1 cellular context compared by ENCODE assay signal in genomic region chr3:61936344-61936937, GRCh38.
TF ChIP-seq lines count a peak whose summit lies in the region.

No MANE protein-coding gene starts in this region.

TF ChIP-seq in K562, 482 proteins besides CTCF, POLR2A, EP300 and RAD21 (continued from another document):
- TF ChIP-seq CHD7 (IDR thresholded peaks at IDR 0.05; ENCODE audit: low read depth, low read length) (no peak), MEF2A (IDR thresholded peaks at IDR 0.05; ENCODE audit: control insufficient read depth, low read depth, low read length) (no peak), ERF (CRISPR knock-in tag; IDR thresholded peaks at IDR 0.05) (no peak), JUNB (CRISPR knock-in tag; conservative IDR thresholded peaks at IDR 0.05) (no peak)
